In the genomic region with DNA sequence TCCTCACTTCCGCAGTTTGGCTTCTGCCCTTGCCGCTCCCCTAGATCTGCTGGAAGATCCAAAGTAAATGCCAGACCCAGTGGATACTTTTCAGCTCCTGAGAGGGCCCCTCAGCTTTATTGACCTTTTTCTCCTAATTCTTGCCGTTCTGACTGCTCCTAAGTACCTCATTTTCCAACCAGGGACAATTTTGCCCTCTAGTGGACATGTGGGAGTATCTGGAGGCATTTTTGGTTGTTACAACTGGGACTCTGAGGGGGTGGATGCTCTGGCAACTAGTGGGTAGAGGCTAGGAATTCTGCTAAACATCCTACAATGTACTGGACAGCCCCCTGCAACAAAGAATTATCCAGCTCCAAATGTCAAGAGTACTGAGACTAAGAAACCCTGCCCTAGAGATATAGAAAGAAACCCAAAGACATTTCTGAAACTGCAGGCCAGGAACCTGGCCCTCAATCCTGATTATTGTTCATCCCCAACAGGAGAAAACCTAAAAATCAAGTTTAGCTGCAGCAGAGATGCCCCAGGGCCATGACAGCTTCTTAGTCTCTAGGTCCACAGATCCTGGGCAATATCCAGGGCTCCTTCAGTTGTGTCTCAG, we compare ENCODE assay signal across 8 cellular contexts. TPM values are rescaled to one million over a fixed set of nuclear protein-coding genes. Genes with fewer than 3 reads are reported as not detected.
DNase-seq lines count a peak whose midpoint lies in the region; ATAC-seq, FAIRE-seq and TF ChIP-seq lines count a peak whose summit lies in the region.

No MANE protein-coding gene starts in this region.

- ATAC-seq in RWPE2 (ENCODE audit: low read depth) (no peak), GM19395 (IDR thresholded peaks at IDR 0.05; ENCODE audit: unreplicated experiment) (no peak)

- DNase-seq in RWPE2 (ENCODE audit: low spot score) = no peak
- peak; percentile 4 for DNase-seq in glomerular endothelial cell (ENCODE audit: extremely low read depth, low read depth, low spot score)
- no peak for DNase-seq in LoVo (ENCODE audit: low spot score)
- DNase-seq in T-helper 2 cell = no peak
- no peak for DNase-seq in activated CD4-positive, alpha-beta T cell treated with anti-CD3 and anti-CD28 coated beads, Interleukin-2, amount 10 ng/mL, durations not matched to agents 24 days and 14 days

- FAIRE-seq in A204.1 (lab: Jason Lieb, UNC) = peak; percentile 40

- intact Hi-C loops in activated CD4-positive, alpha-beta T cell treated with anti-CD3 and anti-CD28 coated beads, Interleukin-2, amount 10 ng/mL, durations not matched to agents 24 days and 14 days (cut with micrococcal nuclease) = no loop called here

- TF ChIP-seq CTCF in GM12874 (IDR thresholded peaks at IDR 0.05; ENCODE audit: insufficient read depth, low read depth, low read length) = peak; percentile 30; the same call in 1 of the 2 replicates
- TF ChIP-seq CTCF in RWPE2 (IDR thresholded peaks at IDR 0.05; ENCODE audit: poor library complexity, severe bottlenecking) = peak; percentile 29

- H3K27me3 ChIP-seq in RWPE2 (ENCODE audit: insufficient read depth, poor library complexity, severe bottlenecking) = no peaks in the 10 kb centered on the region

- no peak overlapping the region for H3K4me3 ChIP-seq in RWPE2 (ENCODE audit: severe bottlenecking)

- H3K4me3 Mint-ChIP-seq in activated CD4-positive, alpha-beta T cell treated with anti-CD3 and anti-CD28 coated beads, Interleukin-2, amount 10 ng/mL, durations not matched to agents 24 days and 14 days = no peak overlapping the region

- no peaks in the 10 kb centered on the region for H3K4me1 ChIP-seq in RWPE2 (ENCODE audit: insufficient read depth, poor library complexity, severe bottlenecking)

- no peaks in the 10 kb centered on the region for H3K9me3 Mint-ChIP-seq in activated CD4-positive, alpha-beta T cell treated with anti-CD3 and anti-CD28 coated beads, Interleukin-2, amount 10 ng/mL, durations not matched to agents 24 days and 14 days

- H3K36me3 ChIP-seq in RWPE2 (ENCODE audit: low read depth) = peaks cover 28% of the 10 kb centered on the region

- H3K9me3 ChIP-seq in RWPE2 (ENCODE audit: severe bottlenecking) = no peaks in the 10 kb centered on the region

- no peak overlapping the region for H3K27ac ChIP-seq in RWPE2 (ENCODE audit: poor library complexity, severe bottlenecking)

- H3K4me1 Mint-ChIP-seq in activated CD4-positive, alpha-beta T cell treated with anti-CD3 and anti-CD28 coated beads, Interleukin-2, amount 10 ng/mL, durations not matched to agents 24 days and 14 days = peaks cover 1% of the 10 kb centered on the region

- no peaks in the 10 kb centered on the region for H3K36me3 Mint-ChIP-seq in activated CD4-positive, alpha-beta T cell treated with anti-CD3 and anti-CD28 coated beads, Interleukin-2, amount 10 ng/mL, durations not matched to agents 24 days and 14 days (ENCODE audit: low read depth)

- H3K27ac Mint-ChIP-seq in activated CD4-positive, alpha-beta T cell treated with anti-CD3 and anti-CD28 coated beads, Interleukin-2, amount 10 ng/mL, durations not matched to agents 24 days and 14 days = no peak overlapping the region

- no peaks in the 10 kb centered on the region for H3K27me3 Mint-ChIP-seq in activated CD4-positive, alpha-beta T cell treated with anti-CD3 and anti-CD28 coated beads, Interleukin-2, amount 10 ng/mL, durations not matched to agents 24 days and 14 days

RNA-seq across cellular contexts. Expression of a gene that starts 3.4 kb away (rescaled TPM):
- total RNA-seq in glomerular endothelial cell = 0.47 TPM in 1 of 2 replicates, not detected in the other
- not detected in 2 replicates for total RNA-seq in activated CD4-positive, alpha-beta T cell treated with anti-CD3 and anti-CD28 coated beads, Interleukin-2, amount 10 ng/mL, durations not matched to agents 24 days and 14 days
